8 cellular contexts compared by ENCODE assay signal in the genomic region with DNA sequence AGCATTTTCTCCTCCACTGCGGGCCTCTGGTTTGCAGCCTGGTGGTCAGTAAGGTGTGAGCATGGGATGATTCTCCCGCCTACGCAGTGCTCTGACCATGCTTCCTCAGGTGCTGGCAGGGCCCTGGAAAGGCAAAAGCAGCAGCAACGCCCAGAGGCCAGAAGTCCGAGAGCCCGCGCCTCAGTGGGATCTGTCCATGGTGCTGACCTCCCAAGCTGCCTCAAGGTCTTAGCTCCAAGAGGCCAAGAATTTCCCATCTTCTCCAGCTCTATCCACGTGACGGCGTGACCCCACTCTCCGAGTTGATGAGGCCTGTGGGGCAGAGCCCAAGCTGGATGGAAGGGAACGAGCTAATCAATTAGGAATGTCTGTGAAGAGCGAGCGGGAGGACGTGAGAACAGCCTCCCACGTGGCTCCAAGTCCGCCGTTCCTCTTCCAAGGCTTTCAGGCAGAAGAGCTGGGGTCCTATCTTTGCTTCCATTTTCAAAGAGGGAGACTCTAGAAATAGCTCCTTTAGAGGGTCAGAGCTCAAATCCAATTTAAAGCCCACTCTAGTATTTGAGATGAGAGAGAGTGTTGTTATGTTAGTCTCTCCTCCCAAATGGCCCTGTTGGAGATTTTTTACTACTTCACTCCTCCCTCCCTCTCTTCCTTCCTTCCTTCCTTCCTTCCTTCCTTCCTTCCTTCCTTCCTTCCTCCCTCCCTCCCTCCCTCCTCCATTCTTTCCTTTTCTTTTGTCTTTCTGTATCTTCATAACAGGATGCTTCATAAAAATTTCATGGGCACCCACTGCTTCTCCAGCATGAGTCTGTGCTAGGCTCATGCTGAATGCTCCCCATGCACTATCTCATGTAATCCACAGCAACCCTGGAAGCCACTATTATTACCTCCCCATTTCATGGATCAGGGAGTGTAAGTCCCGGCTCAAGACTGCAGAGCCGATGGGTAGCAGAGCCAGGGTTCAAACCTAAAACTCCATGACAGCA.
DNase-seq lines count a peak whose midpoint lies in the region; ATAC-seq and TF ChIP-seq lines count a peak whose summit lies in the region.

No MANE protein-coding gene starts in this region.

- H3K4me3 Mint-ChIP-seq in activated naive CD8-positive, alpha-beta T cell treated with anti-CD3 and anti-CD28 coated beads, Interleukin-2, amount 10 ng/mL, durations not matched to agents 7 days and 5 days: no peak overlapping the region
- no peak overlapping the region for H3K4me3 Mint-ChIP-seq in activated naive CD8-positive, alpha-beta T cell treated with anti-CD3 and anti-CD28 coated beads for 36 hours
- no peak overlapping the region for H3K4me3 Mint-ChIP-seq in stimulated activated naive B cell treated with anti-CD40 and anti-IgM and Interleukin-4, amounts not matched to agents 10 μg/mL and 1 μg/mL and 100 μg/mL, for 72 hours

- DNase-seq in activated naive CD8-positive, alpha-beta T cell treated with anti-CD3 and anti-CD28 coated beads, Interleukin-2, amount 10 ng/mL, durations not matched to agents 7 days and 5 days: peak; percentile 44
- no peak for DNase-seq in activated naive CD8-positive, alpha-beta T cell treated with anti-CD3 and anti-CD28 coated beads for 36 hours
- peak; percentile 47 for DNase-seq in UCSD-AML1 (lab: John Stamatoyannopoulos, UW; ENCODE audit: unreplicated experiment)
- peak; percentile 75 for DNase-seq in iPS DF 19.7 (ENCODE audit: low read depth, low spot score)
- peak; percentile 50 for DNase-seq in ureter (ENCODE audit: low spot score)
- DNase-seq in sigmoid colon: no peak
- DNase-seq in stimulated activated naive B cell treated with anti-CD40 and anti-IgM and Interleukin-4, amounts not matched to agents 10 μg/mL and 1 μg/mL and 100 μg/mL, for 72 hours: no peak

- 36 to 38% methylated on average over 20 of the region's 20 CpGs for WGBS in sigmoid colon, 2 donors

- H3K36me3 ChIP-seq in sigmoid colon: no peaks in the 10 kb centered on the region

- H3K9me3 ChIP-seq in sigmoid colon: no peaks in the 10 kb centered on the region

- no peak for TF ChIP-seq EP300 in sigmoid colon (IDR thresholded peaks at IDR 0.05)

- peaks cover 0 to 48% (median 0%) of the 10 kb centered on the region in 3 donors for H3K27me3 ChIP-seq in sigmoid colon

- H3K36me3 Mint-ChIP-seq in activated naive CD8-positive, alpha-beta T cell treated with anti-CD3 and anti-CD28 coated beads, Interleukin-2, amount 10 ng/mL, durations not matched to agents 7 days and 5 days: no peaks in the 10 kb centered on the region
- H3K36me3 Mint-ChIP-seq in activated naive CD8-positive, alpha-beta T cell treated with anti-CD3 and anti-CD28 coated beads for 36 hours: no peaks in the 10 kb centered on the region
- no peaks in the 10 kb centered on the region for H3K36me3 Mint-ChIP-seq in stimulated activated naive B cell treated with anti-CD40 and anti-IgM and Interleukin-4, amounts not matched to agents 10 μg/mL and 1 μg/mL and 100 μg/mL, for 72 hours

- H3K27ac ChIP-seq in sigmoid colon: no peak overlapping the region

- H3K4me1 Mint-ChIP-seq in activated naive CD8-positive, alpha-beta T cell treated with anti-CD3 and anti-CD28 coated beads, Interleukin-2, amount 10 ng/mL, durations not matched to agents 7 days and 5 days: peaks cover 1% of the 10 kb centered on the region
- H3K4me1 Mint-ChIP-seq in activated naive CD8-positive, alpha-beta T cell treated with anti-CD3 and anti-CD28 coated beads for 36 hours: no peaks in the 10 kb centered on the region
- H3K4me1 Mint-ChIP-seq in stimulated activated naive B cell treated with anti-CD40 and anti-IgM and Interleukin-4, amounts not matched to agents 10 μg/mL and 1 μg/mL and 100 μg/mL, for 72 hours: no peaks in the 10 kb centered on the region

- intact Hi-C loops in sigmoid colon (cut with DNase I): no loop called here

- no peak for ATAC-seq in activated naive CD8-positive, alpha-beta T cell treated with anti-CD3 and anti-CD28 coated beads, Interleukin-2, amount 10 ng/mL, durations not matched to agents 7 days and 5 days (ENCODE audit: low read depth)
- ATAC-seq in stimulated activated naive B cell treated with anti-CD40 and anti-IgM and Interleukin-4, amounts not matched to agents 10 μg/mL and 1 μg/mL and 100 μg/mL, for 72 hours (replicated peaks): no peak
- no peak for ATAC-seq in HG03039 (IDR thresholded peaks at IDR 0.05; ENCODE audit: unreplicated experiment)

- no peak overlapping the region for H3K27ac Mint-ChIP-seq in activated naive CD8-positive, alpha-beta T cell treated with anti-CD3 and anti-CD28 coated beads, Interleukin-2, amount 10 ng/mL, durations not matched to agents 7 days and 5 days
- H3K27ac Mint-ChIP-seq in activated naive CD8-positive, alpha-beta T cell treated with anti-CD3 and anti-CD28 coated beads for 36 hours: no peak overlapping the region
- no peak overlapping the region for H3K27ac Mint-ChIP-seq in stimulated activated naive B cell treated with anti-CD40 and anti-IgM and Interleukin-4, amounts not matched to agents 10 μg/mL and 1 μg/mL and 100 μg/mL, for 72 hours

- H3K4me3 ChIP-seq in sigmoid colon: no peak overlapping the region

- no peaks in the 10 kb centered on the region for H3K27me3 Mint-ChIP-seq in activated naive CD8-positive, alpha-beta T cell treated with anti-CD3 and anti-CD28 coated beads, Interleukin-2, amount 10 ng/mL, durations not matched to agents 7 days and 5 days
- peaks cover 21% of the 10 kb centered on the region for H3K27me3 Mint-ChIP-seq in activated naive CD8-positive, alpha-beta T cell treated with anti-CD3 and anti-CD28 coated beads for 36 hours
- peaks cover 31 to 41% of the 10 kb centered on the region in 2 donors for H3K27me3 Mint-ChIP-seq in stimulated activated naive B cell treated with anti-CD40 and anti-IgM and Interleukin-4, amounts not matched to agents 10 μg/mL and 1 μg/mL and 100 μg/mL, for 72 hours

- POLR2A ChIA-PET in activated naive CD8-positive, alpha-beta T cell treated with anti-CD3 and anti-CD28 coated beads, Interleukin-2, amount 10 ng/mL, durations not matched to agents 7 days and 5 days (lab: Charles Lee): no interaction called here

- no peaks in the 10 kb centered on the region for H3K9me3 Mint-ChIP-seq in activated naive CD8-positive, alpha-beta T cell treated with anti-CD3 and anti-CD28 coated beads, Interleukin-2, amount 10 ng/mL, durations not matched to agents 7 days and 5 days
- H3K9me3 Mint-ChIP-seq in activated naive CD8-positive, alpha-beta T cell treated with anti-CD3 and anti-CD28 coated beads for 36 hours: no peaks in the 10 kb centered on the region
- peaks cover 0 to 3% of the 10 kb centered on the region in 2 donors for H3K9me3 Mint-ChIP-seq in stimulated activated naive B cell treated with anti-CD40 and anti-IgM and Interleukin-4, amounts not matched to agents 10 μg/mL and 1 μg/mL and 100 μg/mL, for 72 hours

- no peak for TF ChIP-seq CTCF in sigmoid colon (IDR thresholded peaks at IDR 0.05)

- no peak for TF ChIP-seq POLR2A in sigmoid colon (IDR thresholded peaks at IDR 0.05)

- H3K4me1 ChIP-seq in sigmoid colon: no peaks in the 10 kb centered on the region

Comparison
In these comparisons a context has a peak if more than half of its experiments do, and no peak if none do; other contexts are left out.
1. DNase-seq: peak in activated naive CD8-positive, alpha-beta T cell treated with anti-CD3 and anti-CD28 coated beads, Interleukin-2, amount 10 ng/mL, durations not matched to agents 7 days and 5 days (single experiment), UCSD-AML1 (single experiment), iPS DF 19.7 (single experiment) and ureter (single experiment); none in activated naive CD8-positive, alpha-beta T cell treated with anti-CD3 and anti-CD28 coated beads for 36 hours (single experiment), sigmoid colon (single experiment) and stimulated activated naive B cell treated with anti-CD40 and anti-IgM and Interleukin-4, amounts not matched to agents 10 μg/mL and 1 μg/mL and 100 μg/mL, for 72 hours (single experiment).